In genomic region chr11:93783767-93784151, GRCh38 we compare ENCODE assay signal across 8 cellular contexts. TPM values are rescaled to one million over a fixed set of nuclear protein-coding genes. Genes with fewer than 3 reads are reported as not detected.
DNase-seq lines count a peak whose midpoint lies in the region; ATAC-seq and TF ChIP-seq lines count a peak whose summit lies in the region.

No MANE protein-coding gene starts in this region.

- no peaks in the 10 kb centered on the region for H3K9me2 ChIP-seq in hepatocyte (replicated peaks; ENCODE audit: insufficient read depth)

- peak overlapping the region; percentile 24 for H3K27ac ChIP-seq in hepatocyte

- 3% methylated on average over 11 of the region's 11 CpGs for WGBS in hepatocyte (ENCODE audit: low lambda C conversion rate, missing lambda C conversion rate)

- peaks cover 24% of the 10 kb centered on the region for H3K4me1 ChIP-seq in hepatocyte (ENCODE audit: insufficient read depth)

- H3K9me3 Mint-ChIP-seq in activated CD4-positive, alpha-beta T cell treated with anti-CD3 and anti-CD28 coated beads for 36 hours (ENCODE audit: low read depth): no peaks in the 10 kb centered on the region
- no peaks in the 10 kb centered on the region for H3K9me3 Mint-ChIP-seq in activated CD4-positive, alpha-beta memory T cell treated with anti-CD3 and anti-CD28 coated beads, Interleukin-2, amount 10 ng/mL, durations not matched to agents 7 days and 5 days
- H3K9me3 Mint-ChIP-seq in stimulated activated effector memory CD8-positive, alpha-beta T cell treated with anti-CD3 and anti-CD28 coated beads, Interleukin-12 subunit alpha, Interleukin-12 subunit beta, amount 100 ng/mL, for 72 hours: no peaks in the 10 kb centered on the region

- peak overlapping the region; percentile 80 for H3K4me2 ChIP-seq in hepatocyte

- intact Hi-C loops in activated CD4-positive, alpha-beta T cell treated with anti-CD3 and anti-CD28 coated beads for 36 hours (cut with DNase I, micrococcal nuclease): loop anchor here (1.0 to 10.0 kb wide), 13 partner anchors 42 to 1284 kb away; partner anchors contain the start of genes ANKRD49 (in 2 of the 2), C11orf54 (in 2 of the 2), CEP295 (in 2 of the 2) and MRE11 (in 2 of the 2)

- peak; percentile 34 for ATAC-seq in activated CD4-positive, alpha-beta T cell treated with anti-CD3 and anti-CD28 coated beads for 36 hours
- peak; percentile 41 for ATAC-seq in HG03095 (IDR thresholded peaks at IDR 0.05; ENCODE audit: unreplicated experiment)
- peak; percentile 50 for ATAC-seq in stimulated activated effector memory CD8-positive, alpha-beta T cell treated with anti-CD3 and anti-CD28 coated beads, Interleukin-12 subunit alpha, Interleukin-12 subunit beta, amount 100 ng/mL, for 72 hours

- peak overlapping the region; percentile 54 for H3K4me3 ChIP-seq in hepatocyte

- CTCF ChIA-PET in activated CD4-positive, alpha-beta T cell treated with anti-CD3 and anti-CD28 coated beads for 36 hours (lab: Charles Lee): interaction anchor here (0.6 to 1.4 kb wide), 12 partner anchors 9 to 667 kb away, joined by 3 to 23 read pairs (median 4); partner anchors contain the start of genes C11orf54 and TAF1D
- CTCF ChIA-PET in activated CD4-positive, alpha-beta memory T cell treated with anti-CD3 and anti-CD28 coated beads, Interleukin-2, amount 10 ng/mL, durations not matched to agents 7 days and 5 days (lab: Charles Lee): interaction anchor here (0.8 to 3.8 kb wide), 8 partner anchors 15 to 345 kb away, joined by 3 to 47 read pairs (median 4); partner anchors contain the start of genes C11orf54, CEP295, PANX1 and TAF1D

- no peak for TF ChIP-seq CTCF in hepatocyte (IDR thresholded peaks at IDR 0.05; ENCODE audit: poor library complexity)

- H3K27me3 ChIP-seq in hepatocyte: no peaks in the 10 kb centered on the region

- DNase-seq in activated CD4-positive, alpha-beta T cell treated with anti-CD3 and anti-CD28 coated beads for 36 hours: no peak
- DNase-seq in activated CD4-positive, alpha-beta T cell treated with anti-CD3 and anti-CD28 coated beads for 1 hour: no peak
- no peak for DNase-seq in activated CD4-positive, alpha-beta memory T cell treated with anti-CD3 and anti-CD28 coated beads, Interleukin-2, amount 10 ng/mL, durations not matched to agents 7 days and 5 days
- DNase-seq in hepatocyte (ENCODE audit: low spot score): no peak
- no peak for DNase-seq in stimulated activated effector memory CD8-positive, alpha-beta T cell treated with anti-CD3 and anti-CD28 coated beads, Interleukin-12 subunit alpha, Interleukin-12 subunit beta, amount 100 ng/mL, for 72 hours (ENCODE audit: low spot score in 2 of 2)
- no peak for DNase-seq in hepatic stellate cell (ENCODE audit: low spot score)
- no peak for DNase-seq in H4 (ENCODE audit: low spot score)

- peaks cover 40% of the 10 kb centered on the region for H3K4me1 Mint-ChIP-seq in activated CD4-positive, alpha-beta T cell treated with anti-CD3 and anti-CD28 coated beads for 36 hours
- peaks cover 48% of the 10 kb centered on the region for H3K4me1 Mint-ChIP-seq in activated CD4-positive, alpha-beta memory T cell treated with anti-CD3 and anti-CD28 coated beads, Interleukin-2, amount 10 ng/mL, durations not matched to agents 7 days and 5 days
- peaks cover 46% of the 10 kb centered on the region for H3K4me1 Mint-ChIP-seq in stimulated activated effector memory CD8-positive, alpha-beta T cell treated with anti-CD3 and anti-CD28 coated beads, Interleukin-12 subunit alpha, Interleukin-12 subunit beta, amount 100 ng/mL, for 72 hours

- peak overlapping the region; percentile 89 for H3K4me3 Mint-ChIP-seq in activated CD4-positive, alpha-beta T cell treated with anti-CD3 and anti-CD28 coated beads for 36 hours
- H3K4me3 Mint-ChIP-seq in activated CD4-positive, alpha-beta memory T cell treated with anti-CD3 and anti-CD28 coated beads, Interleukin-2, amount 10 ng/mL, durations not matched to agents 7 days and 5 days: peak overlapping the region; percentile 97
- H3K4me3 Mint-ChIP-seq in stimulated activated effector memory CD8-positive, alpha-beta T cell treated with anti-CD3 and anti-CD28 coated beads, Interleukin-12 subunit alpha, Interleukin-12 subunit beta, amount 100 ng/mL, for 72 hours: peak overlapping the region; percentile 92

- peak overlapping the region; percentile 99 for H3K27ac Mint-ChIP-seq in activated CD4-positive, alpha-beta T cell treated with anti-CD3 and anti-CD28 coated beads for 36 hours
- peak overlapping the region; percentile 90 for H3K27ac Mint-ChIP-seq in activated CD4-positive, alpha-beta memory T cell treated with anti-CD3 and anti-CD28 coated beads, Interleukin-2, amount 10 ng/mL, durations not matched to agents 7 days and 5 days
- peak overlapping the region; percentile 91 for H3K27ac Mint-ChIP-seq in stimulated activated effector memory CD8-positive, alpha-beta T cell treated with anti-CD3 and anti-CD28 coated beads, Interleukin-12 subunit alpha, Interleukin-12 subunit beta, amount 100 ng/mL, for 72 hours

- no peaks in the 10 kb centered on the region for H3K36me3 ChIP-seq in hepatocyte (replicated peaks; ENCODE audit: insufficient read depth, low read depth)

- H4K20me1 ChIP-seq in hepatocyte (ENCODE audit: insufficient read depth, poor library complexity, severe bottlenecking): peaks cover 38% of the 10 kb centered on the region

- H3K79me2 ChIP-seq in hepatocyte: peaks cover 47% of the 10 kb centered on the region

- H3K27me3 Mint-ChIP-seq in activated CD4-positive, alpha-beta T cell treated with anti-CD3 and anti-CD28 coated beads for 36 hours: no peaks in the 10 kb centered on the region
- H3K27me3 Mint-ChIP-seq in activated CD4-positive, alpha-beta memory T cell treated with anti-CD3 and anti-CD28 coated beads, Interleukin-2, amount 10 ng/mL, durations not matched to agents 7 days and 5 days: no peaks in the 10 kb centered on the region

- no peaks in the 10 kb centered on the region for H3K9me3 ChIP-seq in hepatocyte (ENCODE audit: low read depth)

- peak overlapping the region; percentile 71 for H2AFZ ChIP-seq in hepatocyte

- H3K36me3 Mint-ChIP-seq in activated CD4-positive, alpha-beta T cell treated with anti-CD3 and anti-CD28 coated beads for 36 hours (ENCODE audit: low read depth): peaks cover 33% of the 10 kb centered on the region
- peaks cover 45% of the 10 kb centered on the region for H3K36me3 Mint-ChIP-seq in activated CD4-positive, alpha-beta memory T cell treated with anti-CD3 and anti-CD28 coated beads, Interleukin-2, amount 10 ng/mL, durations not matched to agents 7 days and 5 days (ENCODE audit: low read depth)
- H3K36me3 Mint-ChIP-seq in stimulated activated effector memory CD8-positive, alpha-beta T cell treated with anti-CD3 and anti-CD28 coated beads, Interleukin-12 subunit alpha, Interleukin-12 subunit beta, amount 100 ng/mL, for 72 hours: peaks cover 48% of the 10 kb centered on the region

- POLR2A ChIA-PET in activated CD4-positive, alpha-beta T cell treated with anti-CD3 and anti-CD28 coated beads for 36 hours (lab: Charles Lee): interaction anchor here (0.8 to 2.9 kb wide), 6 partner anchors 11 to 345 kb away, joined by 3 to 62 read pairs (median 6); partner anchors contain the start of genes C11orf54, PANX1 and TAF1D
- POLR2A ChIA-PET in activated CD4-positive, alpha-beta memory T cell treated with anti-CD3 and anti-CD28 coated beads, Interleukin-2, amount 10 ng/mL, durations not matched to agents 7 days and 5 days (lab: Charles Lee): interaction anchor here (0.7 to 9.1 kb wide), 28 partner anchors 8 to 1310 kb away, joined by 3 to 325 read pairs (median 5); partner anchors contain the start of genes ANKRD49, C11orf54, CEP295 and FUT4

RNA-seq across cellular contexts. Expression of gene MED17, which starts 0.3 kb away (rescaled TPM):
- total RNA-seq in activated CD4-positive, alpha-beta T cell treated with anti-CD3 and anti-CD28 coated beads for 36 hours: 10 to 100 TPM; 28.6 to 29.9 TPM
- total RNA-seq in activated CD4-positive, alpha-beta memory T cell treated with anti-CD3 and anti-CD28 coated beads, Interleukin-2, amount 10 ng/mL, durations not matched to agents 7 days and 5 days: 10 to 100 TPM; 40.6 to 42.9 TPM
- total RNA-seq in hepatocyte: 30.9 and 33.7 TPM in 2 replicates
- 18.3 and 32.5 TPM in 2 replicates for polyA plus RNA-seq in hepatocyte
- 21.4 and 30.5 TPM in 2 replicates for total RNA-seq in H4 (2014; rRNA removed; shearing (Covaris generic))

RNA-seq across cellular contexts. Expression of gene C11orf54, which starts 42.3 kb away (rescaled TPM):
- 10 to 100 TPM; 13.8 to 15.7 TPM for total RNA-seq in activated CD4-positive, alpha-beta T cell treated with anti-CD3 and anti-CD28 coated beads for 36 hours
- total RNA-seq in activated CD4-positive, alpha-beta memory T cell treated with anti-CD3 and anti-CD28 coated beads, Interleukin-2, amount 10 ng/mL, durations not matched to agents 7 days and 5 days: 10 to 100 TPM; 24.4 to 24.6 TPM
- 72.0 and 75.6 TPM in 2 replicates for total RNA-seq in hepatocyte
- polyA plus RNA-seq in hepatocyte: 31.1 and 32.9 TPM in 2 replicates
- 8.6 and 14.3 TPM in 2 replicates for total RNA-seq in H4 (2014; rRNA removed; shearing (Covaris generic))

RNA-seq across cellular contexts. Expression of gene TAF1D, which starts 42.5 kb away (rescaled TPM):
- total RNA-seq in activated CD4-positive, alpha-beta T cell treated with anti-CD3 and anti-CD28 coated beads for 36 hours: 100 to 1,000 TPM; 326 to 355 TPM
- 100 to 1,000 TPM; 183 to 184 TPM for total RNA-seq in activated CD4-positive, alpha-beta memory T cell treated with anti-CD3 and anti-CD28 coated beads, Interleukin-2, amount 10 ng/mL, durations not matched to agents 7 days and 5 days
- 240 and 318 TPM in 2 replicates for total RNA-seq in hepatocyte
- polyA plus RNA-seq in hepatocyte: 42.1 and 51.9 TPM in 2 replicates
- 107 and 114 TPM in 2 replicates for total RNA-seq in H4 (2014; rRNA removed; shearing (Covaris generic))
